33 cellular contexts compared by ENCODE assay signal in genomic region chr15:35928847-35929246, GRCh38.
"Had no signal": no experiment of that assay in that cellular context is flagged by ENCODE, and none has a peak within 500 bp of the region (broad histone marks: within the 10 kb centered on the region; RNA-seq: fewer than 3 reads in every experiment).

No MANE protein-coding gene starts in this region.

- H3K4me3 ChIP-seq: ascending aorta, Peyer's patch had no signal

- H3K36me3 Mint-ChIP-seq: activated naive CD8-positive, alpha-beta T cell treated with anti-CD3 and anti-CD28 coated beads, Interleukin-2, amount 10 ng/mL, durations not matched to agents 7 days and 5 days; T-cell had no signal

- H3K27ac Mint-ChIP-seq: activated B cell treated with CpG ODN at 0.5 μM for 24 hours; activated CD8-positive, alpha-beta T cell treated with anti-CD3 and anti-CD28 coated beads for 36 hours; activated naive CD8-positive, alpha-beta T cell treated with anti-CD3 and anti-CD28 coated beads, Interleukin-2, amount 10 ng/mL, durations not matched to agents 7 days and 5 days; activated T-cell treated with anti-CD3 and anti-CD28 coated beads, Interleukin-2, amount 50 U/mL, for 72 hours; activated T-helper 17 cell treated with anti-CD3 and anti-CD28 coated beads, Interleukin-2, amount 50 U/mL, for 72 hours; T-cell; T-helper 17 cell had no signal

- H3K9me3 Mint-ChIP-seq: activated B cell treated with CpG ODN at 0.5 μM for 24 hours; activated CD8-positive, alpha-beta T cell treated with anti-CD3 and anti-CD28 coated beads for 36 hours; activated T-helper 17 cell treated with anti-CD3 and anti-CD28 coated beads, Interleukin-2, amount 50 U/mL, for 72 hours; T-cell had no signal

- H3K27me3 Mint-ChIP-seq: activated B cell treated with CpG ODN at 0.5 μM for 24 hours; activated CD8-positive, alpha-beta T cell treated with anti-CD3 and anti-CD28 coated beads for 36 hours; activated T-helper 17 cell treated with anti-CD3 and anti-CD28 coated beads, Interleukin-2, amount 50 U/mL, for 72 hours; T-cell; T-helper 17 cell had no signal

- H3K4me1 Mint-ChIP-seq: activated B cell treated with CpG ODN at 0.5 μM for 24 hours; activated naive CD8-positive, alpha-beta T cell treated with anti-CD3 and anti-CD28 coated beads, Interleukin-2, amount 10 ng/mL, durations not matched to agents 7 days and 5 days; activated T-helper 17 cell treated with anti-CD3 and anti-CD28 coated beads, Interleukin-2, amount 50 U/mL, for 72 hours; T-cell; T-helper 17 cell had no signal

- H3K9me3 ChIP-seq: ascending aorta, Peyer's patch had no signal

- H3K27ac ChIP-seq: ascending aorta, Peyer's patch, VCaP had no signal

- H3K4me3 Mint-ChIP-seq: activated B cell treated with CpG ODN at 0.5 μM for 24 hours; activated CD8-positive, alpha-beta T cell treated with anti-CD3 and anti-CD28 coated beads for 36 hours; activated naive CD8-positive, alpha-beta T cell treated with anti-CD3 and anti-CD28 coated beads, Interleukin-2, amount 10 ng/mL, durations not matched to agents 7 days and 5 days; activated T-cell treated with anti-CD3 and anti-CD28 coated beads, Interleukin-2, amount 50 U/mL, for 72 hours; activated T-helper 17 cell treated with anti-CD3 and anti-CD28 coated beads, Interleukin-2, amount 50 U/mL, for 72 hours; T-cell; T-helper 17 cell had no signal

- ATAC-seq: activated CD8-positive, alpha-beta T cell treated with anti-CD3 and anti-CD28 coated beads for 36 hours; activated T-cell treated with anti-CD3 and anti-CD28 coated beads, Interleukin-2, amount 50 U/mL, for 72 hours; activated T-helper 17 cell treated with anti-CD3 and anti-CD28 coated beads, Interleukin-2, amount 50 U/mL, for 72 hours; PC-3; SK-N-SH treated with all-trans-retinoic acid at 6 μM for 48 hours; T-cell; T-helper 17 cell had no signal

- H3K36me3 ChIP-seq: ascending aorta, Peyer's patch had no signal

- DNase-seq: activated B cell treated with CpG ODN at 0.5 μM for 24 hours; activated CD4-positive, alpha-beta T cell treated with anti-CD3 and anti-CD28 coated beads for 4 hours; activated CD4-positive, alpha-beta T cell treated with anti-CD3 and anti-CD28 coated beads, Interleukin-2, amount 50 U/mL, for 4 hours; activated CD4-positive, CD25-positive, alpha-beta regulatory T cell treated with anti-CD3 and anti-CD28 coated beads, Interleukin-2, amount 50 U/mL, for 72 hours; activated CD8-positive, alpha-beta T cell treated with anti-CD3 and anti-CD28 coated beads for 36 hours; activated effector memory CD4-positive, alpha-beta T cell treated with anti-CD3 and anti-CD28 coated beads, Interleukin-2, amount 50 U/mL, for 16 hours; activated naive CD4-positive, alpha-beta T cell; activated naive CD4-positive, alpha-beta T cell treated with anti-CD3 and anti-CD28 coated beads, Interleukin-2, amount 50 U/mL, for 16 hours; activated naive CD8-positive, alpha-beta T cell treated with anti-CD3 and anti-CD28 coated beads, Interleukin-2, amount 10 ng/mL, durations not matched to agents 7 days and 5 days; activated T-cell treated with anti-CD3 and anti-CD28 coated beads, Interleukin-2, amount 50 U/mL, for 1 hour; activated T-cell treated with anti-CD3 and anti-CD28 coated beads, Interleukin-2, amount 50 U/mL, for 72 hours; amygdala; Karpas-422; NCI-H1105; NCI-H1436; NCI-H1694; NCI-H1930; NCI-H2081 treated with DMSO at 0.1 percent for 48 hours; NCI-H345; NCI-H524 treated with DMSO at 0.1 percent for 48 hours; NCI-H748 treated with DMSO at 0.1 percent for 48 hours; NK-92 treated with Interleukin-12 subunit alpha and Interleukin-12 subunit beta, amount 100 ng/mL, for 24 hours; PC-3; Peyer's patch; RPMI8226; SIG-M5; T-cell; T-helper 17 cell; T-helper 9 cell had no signal

- H3K27me3 ChIP-seq: ascending aorta, Peyer's patch had no signal

- H3K4me1 ChIP-seq: ascending aorta, Peyer's patch had no signal
